Comparison of ENCODE assay signal across 19 cellular contexts in the genomic region with DNA sequence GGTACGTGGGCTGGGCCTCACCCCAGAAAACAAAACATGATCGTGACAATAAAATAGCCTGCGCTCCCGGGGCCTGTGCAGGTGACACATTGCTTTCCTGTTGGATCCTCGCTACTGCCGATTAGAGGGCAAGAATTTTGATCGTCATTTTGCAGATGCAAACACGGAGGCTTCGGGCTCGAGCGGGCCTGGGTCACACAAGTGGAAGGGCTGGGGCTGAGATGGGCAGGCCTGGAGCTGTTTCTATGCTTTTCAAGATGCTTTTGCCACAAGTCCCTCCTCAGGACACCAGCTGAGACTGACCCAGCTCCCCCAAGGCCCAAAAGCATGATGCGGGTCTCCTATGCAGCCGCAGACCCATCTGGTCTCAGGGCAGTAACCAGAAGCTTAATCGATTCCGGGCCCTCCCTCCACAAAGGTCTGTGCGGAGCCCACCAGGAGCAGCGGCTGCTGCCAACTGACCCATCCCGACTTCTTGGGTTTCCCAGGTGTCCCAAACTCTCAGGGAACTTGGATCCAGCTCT.
"Had no signal": no experiment of that assay in that cellular context is flagged by ENCODE, and none has a peak within 500 bp of the region (broad histone marks: within the 10 kb centered on the region; RNA-seq: fewer than 3 reads in every experiment).

No MANE protein-coding gene starts in this region.

- DNase-seq: activated CD4-positive, alpha-beta T cell treated with anti-CD3 and anti-CD28 coated beads for 1 hour; activated CD4-positive, alpha-beta T cell treated with anti-CD3 and anti-CD28 coated beads, Interleukin-2, amount 50 U/mL, for 1 hour; activated T-cell treated with anti-CD3 and anti-CD28 coated beads, Interleukin-2, amount 50 U/mL, for 1 hour; adrenal gland; central memory CD4-positive, alpha-beta T cell; effector memory CD8-positive, alpha-beta T cell; lower lobe of right lung; mesendoderm; naive B cell; stimulated activated CD4-positive, alpha-beta T cell treated with anti-CD3 and anti-CD28 coated beads, Interleukin-4, amount 100 ng/mL, for 24 hours; stimulated activated naive CD4-positive, alpha-beta T cell treated with Interleukin-2 at 50 U/mL for 16 hours; T-helper 1 cell; WERI-Rb-1 had no signal

- H3K27me3 ChIP-seq: adrenal gland, ascending aorta had no signal

- H3K27ac ChIP-seq: adrenal gland, ascending aorta, lower lobe of right lung, WERI-Rb-1 had no signal

- H3K36me3 ChIP-seq: adrenal gland, ascending aorta, lower lobe of right lung, WERI-Rb-1 had no signal

- H3K27ac Mint-ChIP-seq: activated naive CD8-positive, alpha-beta T cell; effector memory CD8-positive, alpha-beta T cell; naive B cell; progenitor cell of endocrine pancreas had no signal

- ATAC-seq: effector memory CD8-positive, alpha-beta T cell; esophagus mucosa; left lobe of liver; lower lobe of right lung; mucosa of descending colon had no signal

- H3K9me3 ChIP-seq: adrenal gland, ascending aorta, lower lobe of right lung, mucosa of descending colon had no signal

- H3K4me1 ChIP-seq: adrenal gland had no signal

- H3K4me3 Mint-ChIP-seq: activated naive CD8-positive, alpha-beta T cell; effector memory CD8-positive, alpha-beta T cell; naive B cell had no signal

- H3K4me3 ChIP-seq: adrenal gland, ascending aorta, lower lobe of right lung, mucosa of descending colon had no signal

- H3K36me3 Mint-ChIP-seq: activated naive CD8-positive, alpha-beta T cell; naive B cell had no signal

- H3K9me3 Mint-ChIP-seq: effector memory CD8-positive, alpha-beta T cell; naive B cell had no signal
